In the genomic region with DNA sequence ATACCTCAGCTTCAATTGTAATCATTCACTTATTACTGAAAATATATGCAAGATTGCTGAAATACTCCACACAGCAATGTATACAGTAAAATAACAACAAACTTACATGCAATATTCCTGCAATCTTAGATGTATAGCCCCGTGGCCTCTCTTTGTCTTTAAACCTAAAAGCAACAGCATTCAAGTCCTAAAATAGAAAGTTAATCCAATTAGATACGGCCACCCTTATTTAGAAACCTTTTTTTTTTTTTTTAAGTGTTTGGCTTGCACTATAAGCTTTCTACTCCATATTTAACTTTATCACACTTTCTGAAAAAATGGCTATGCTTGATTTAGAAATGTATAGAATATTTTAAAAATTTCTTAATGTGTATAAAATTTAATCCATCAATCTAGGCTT, we compare ENCODE assay signal across 30 cellular contexts.
"Had no signal": no experiment of that assay in that cellular context is flagged by ENCODE, and none has a peak within 500 bp of the region (broad histone marks: within the 10 kb centered on the region; RNA-seq: fewer than 3 reads in every experiment).

No MANE protein-coding gene starts in this region.

- H3K9ac ChIP-seq: SK-N-SH had no signal

- H3K27me3 ChIP-seq: ascending aorta, MG63 had no signal

- H3K27ac Mint-ChIP-seq: activated CD4-positive, alpha-beta T cell treated with anti-CD3 and anti-CD28 coated beads, Interleukin-2, amount 10 ng/mL, durations not matched to agents 24 days and 14 days; activated CD8-positive, alpha-beta T cell treated with anti-CD3 and anti-CD28 coated beads for 36 hours; activated naive CD4-positive, alpha-beta T cell treated with anti-CD3 and anti-CD28 coated beads, Interleukin-2, amount 50 U/mL, for 24 hours; activated naive CD8-positive, alpha-beta T cell treated with anti-CD3 and anti-CD28 coated beads, Interleukin-2, amount 10 ng/mL, durations not matched to agents 7 days and 5 days; activated T-cell treated with anti-CD3 and anti-CD28 coated beads, Interleukin-2, amount 50 U/mL, for 24 hours; activated T-helper 2 cell treated with anti-CD3 and anti-CD28 coated beads, Interferon-gamma antibody, Interleukin-2, Interleukin-4, amounts not matched to agents 10 μg/mL and 5 μg/mL and 100 μg/mL, durations not matched to agents 14 hours and 24 hours and 36 hours; T-helper 1 cell treated with Interleukin-12 subunit alpha and Interleukin-12 subunit beta and Interleukin-4 antibody, amounts not matched to agents 30 μg/mL and 1 μg/mL, for 36 hours; T-helper 2 cell treated with Interferon-gamma antibody and Interleukin-4, amounts not matched to agents 5 μg/mL and 100 μg/mL, for 36 hours had no signal

- H3K4me1 ChIP-seq: ascending aorta had no signal

- DNase-seq: activated CD4-positive, alpha-beta T cell treated with anti-CD3 and anti-CD28 coated beads, Interleukin-2, amount 10 ng/mL, durations not matched to agents 24 days and 14 days; activated CD4-positive, alpha-beta T cell treated with anti-CD3 and anti-CD28 coated beads, Interleukin-2, amount 50 U/mL, for 4 hours; activated CD8-positive, alpha-beta T cell treated with anti-CD3 and anti-CD28 coated beads for 36 hours; activated gamma-delta T cell; activated naive CD4-positive, alpha-beta T cell treated with Interleukin-2 at 50 U/mL for 16 hours; activated naive CD8-positive, alpha-beta T cell treated with anti-CD3 and anti-CD28 coated beads, Interleukin-2, amount 10 ng/mL, durations not matched to agents 7 days and 5 days; activated T-cell treated with anti-CD3 and anti-CD28 coated beads, Interleukin-2, amount 50 U/mL, for 24 hours; amygdala; Kasumi-1; KBM-7; MG63; NCI-H1048; NCI-H1105 treated with DMSO at 0.1 percent for 48 hours; NCI-H1436 treated with DMSO at 0.1 percent for 48 hours; NCI-H1694 treated with DMSO at 0.1 percent for 48 hours; NCI-H2029; NCI-H2107; NCI-H2171; NCI-H510A; NCI-H526; NCI-H748 treated with DMSO at 0.1 percent for 48 hours; SIG-M5; SK-N-SH had no signal

- H3K4me1 Mint-ChIP-seq: activated CD4-positive, alpha-beta T cell treated with anti-CD3 and anti-CD28 coated beads, Interleukin-2, amount 10 ng/mL, durations not matched to agents 24 days and 14 days; activated naive CD4-positive, alpha-beta T cell treated with anti-CD3 and anti-CD28 coated beads, Interleukin-2, amount 50 U/mL, for 24 hours; activated naive CD8-positive, alpha-beta T cell treated with anti-CD3 and anti-CD28 coated beads, Interleukin-2, amount 10 ng/mL, durations not matched to agents 7 days and 5 days had no signal

- ATAC-seq: activated CD8-positive, alpha-beta T cell treated with anti-CD3 and anti-CD28 coated beads for 36 hours; Panc1 had no signal

- H3K36me3 Mint-ChIP-seq: activated naive CD8-positive, alpha-beta T cell treated with anti-CD3 and anti-CD28 coated beads, Interleukin-2, amount 10 ng/mL, durations not matched to agents 7 days and 5 days had no signal

- H3K4me2 ChIP-seq: SK-N-SH had no signal

- H3K27ac ChIP-seq: ascending aorta had no signal

- H3K4me3 ChIP-seq: ascending aorta, MG63 had no signal

- FAIRE-seq: TTC549 had no signal

- H3K4me3 Mint-ChIP-seq: activated CD4-positive, alpha-beta T cell treated with anti-CD3 and anti-CD28 coated beads, Interleukin-2, amount 10 ng/mL, durations not matched to agents 24 days and 14 days; activated CD8-positive, alpha-beta T cell treated with anti-CD3 and anti-CD28 coated beads for 36 hours; activated naive CD4-positive, alpha-beta T cell treated with anti-CD3 and anti-CD28 coated beads, Interleukin-2, amount 50 U/mL, for 24 hours; activated naive CD8-positive, alpha-beta T cell treated with anti-CD3 and anti-CD28 coated beads, Interleukin-2, amount 10 ng/mL, durations not matched to agents 7 days and 5 days; activated T-cell treated with anti-CD3 and anti-CD28 coated beads, Interleukin-2, amount 50 U/mL, for 24 hours; T-helper 1 cell treated with Interleukin-12 subunit alpha and Interleukin-12 subunit beta and Interleukin-4 antibody, amounts not matched to agents 30 μg/mL and 1 μg/mL, for 36 hours; T-helper 2 cell treated with Interferon-gamma antibody and Interleukin-4, amounts not matched to agents 5 μg/mL and 100 μg/mL, for 36 hours had no signal

- H3K9me3 Mint-ChIP-seq: activated CD4-positive, alpha-beta T cell treated with anti-CD3 and anti-CD28 coated beads, Interleukin-2, amount 10 ng/mL, durations not matched to agents 24 days and 14 days; activated CD8-positive, alpha-beta T cell treated with anti-CD3 and anti-CD28 coated beads for 36 hours; activated naive CD4-positive, alpha-beta T cell treated with anti-CD3 and anti-CD28 coated beads, Interleukin-2, amount 50 U/mL, for 24 hours; activated naive CD8-positive, alpha-beta T cell treated with anti-CD3 and anti-CD28 coated beads, Interleukin-2, amount 10 ng/mL, durations not matched to agents 7 days and 5 days; activated T-cell treated with anti-CD3 and anti-CD28 coated beads, Interleukin-2, amount 50 U/mL, for 24 hours; activated T-helper 2 cell treated with anti-CD3 and anti-CD28 coated beads, Interferon-gamma antibody, Interleukin-2, Interleukin-4, amounts not matched to agents 10 μg/mL and 5 μg/mL and 100 μg/mL, durations not matched to agents 14 hours and 24 hours and 36 hours; T-helper 1 cell treated with Interleukin-12 subunit alpha and Interleukin-12 subunit beta and Interleukin-4 antibody, amounts not matched to agents 30 μg/mL and 1 μg/mL, for 36 hours; T-helper 2 cell treated with Interferon-gamma antibody and Interleukin-4, amounts not matched to agents 5 μg/mL and 100 μg/mL, for 36 hours had no signal

- H3K9me3 ChIP-seq: ascending aorta, MG63, SK-N-SH had no signal

- H3K27me3 Mint-ChIP-seq: activated CD4-positive, alpha-beta T cell treated with anti-CD3 and anti-CD28 coated beads, Interleukin-2, amount 10 ng/mL, durations not matched to agents 24 days and 14 days; activated CD8-positive, alpha-beta T cell treated with anti-CD3 and anti-CD28 coated beads for 36 hours; activated naive CD4-positive, alpha-beta T cell treated with anti-CD3 and anti-CD28 coated beads, Interleukin-2, amount 50 U/mL, for 24 hours; activated naive CD8-positive, alpha-beta T cell treated with anti-CD3 and anti-CD28 coated beads, Interleukin-2, amount 10 ng/mL, durations not matched to agents 7 days and 5 days; activated T-cell treated with anti-CD3 and anti-CD28 coated beads, Interleukin-2, amount 50 U/mL, for 24 hours had no signal
